8 cellular contexts compared by ENCODE assay signal in the genomic region with DNA sequence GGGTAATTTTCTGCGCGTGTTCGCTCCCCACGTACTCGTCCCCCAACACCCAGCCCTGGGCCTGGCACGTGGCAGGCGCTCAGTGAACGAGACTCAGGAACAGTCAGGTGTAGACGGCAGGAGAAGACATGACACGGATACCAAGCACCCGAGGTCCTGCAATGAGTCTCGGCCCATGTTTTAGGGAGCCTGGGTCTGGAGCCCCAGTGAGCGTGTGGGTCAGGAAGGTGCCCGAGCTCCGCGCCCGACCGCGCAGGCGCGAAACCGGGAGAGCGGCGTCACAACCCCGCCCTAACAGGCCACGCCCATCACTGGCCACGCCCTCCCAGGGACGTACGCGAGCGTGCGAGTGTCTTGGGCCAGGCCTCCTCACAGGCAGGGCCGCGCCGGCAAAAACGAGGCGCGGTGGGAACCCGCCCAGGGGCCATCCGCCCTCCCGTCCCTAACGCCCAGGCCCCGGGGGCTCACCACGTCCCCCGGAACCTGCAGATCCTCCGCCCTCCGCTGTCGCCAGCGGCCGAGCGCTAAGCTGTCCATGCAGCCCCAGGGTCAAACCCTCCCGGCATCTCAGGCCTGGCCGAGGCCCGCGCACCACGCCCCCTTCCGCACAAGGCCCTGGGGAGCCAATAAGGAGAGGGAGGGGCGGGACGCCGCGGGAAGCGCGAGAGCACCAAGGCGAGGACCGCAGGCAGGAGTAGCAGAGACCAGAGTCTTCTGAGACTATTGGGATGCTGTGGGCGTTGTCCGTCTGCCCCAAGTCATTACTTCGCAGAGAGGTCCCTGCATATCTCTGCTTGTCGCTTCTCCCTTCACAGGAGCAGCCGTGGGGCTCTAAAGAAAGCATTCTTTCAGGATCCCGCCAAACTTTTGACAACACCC. TPM values are rescaled to one million over a fixed set of nuclear protein-coding genes. Genes with fewer than 3 reads are reported as not detected.
DNase-seq lines count a peak whose midpoint lies in the region; ATAC-seq, FAIRE-seq and TF ChIP-seq lines count a peak whose summit lies in the region.

A gene (minus strand): TSS at position 595 of the 879 bp plus-strand sequence. CDS start 58 bp downstream, at position 537.

- TF ChIP-seq CTCF in GM12864 (IDR thresholded peaks at IDR 0.05; ENCODE audit: low read depth, low read length, missing control alignments), result no peak
- no peak for TF ChIP-seq CTCF in pancreas (IDR thresholded peaks at IDR 0.05)
- no peak for TF ChIP-seq CTCF in tibial artery (IDR thresholded peaks at IDR 0.05)

- peaks cover 0 to 6% (median 6%) of the 10 kb centered on the region in 3 donors for H3K4me1 ChIP-seq in pancreas
- H3K4me1 ChIP-seq in tibial artery, result peaks cover 0 to 30% (median 23%) of the 10 kb centered on the region in 4 donors

- ATAC-seq in HG02678 (IDR thresholded peaks at IDR 0.05; ENCODE audit: unreplicated experiment) (peak; percentile 81), Right ventricle myocardium inferior (peak; percentile 97), pancreas (peak; percentile 90 to 96 (median 93))

- 0% methylated on average over 54 to 71 of the region's 71 CpGs for WGBS in pancreas, 2 donors

- H3K9me3 ChIP-seq in pancreas (no peaks in the 10 kb centered on the region), tibial artery (no peaks in the 10 kb centered on the region)

- no peak for FAIRE-seq in pancreas (lab: Jason Lieb, UNC)

- H3K27me3 ChIP-seq in pancreas (no peaks in the 10 kb centered on the region), tibial artery (no peaks in the 10 kb centered on the region)

- H3K36me3 ChIP-seq in pancreas (peaks cover 0 to 3% (median 0%) of the 10 kb centered on the region in 3 donors), tibial artery (peaks cover 0 to 6% (median 6%) of the 10 kb centered on the region in 3 donors)

- peak within 1 kb of the TSS; percentile 82 for H3K4me3 ChIP-seq in GM12864 (ENCODE audit: low read depth, low read length)
- peak within 1 kb of the TSS; percentile 35 to 88 (median 65) for H3K4me3 ChIP-seq in pancreas
- peak within 1 kb of the TSS; percentile 67 to 74 for H3K4me3 ChIP-seq in tibial artery

- DNase-seq in GM12864 (ENCODE audit: low read depth) (peak; percentile 90), NCI-H1105 treated with DMSO at 0.1 percent for 48 hours (lab: John Stamatoyannopoulos, UW) (peak; percentile 84), SKM-1 treated with dmso at 0.1 percent for 144 hours (lab: John Stamatoyannopoulos, UW; ENCODE audit: unreplicated experiment) (peak; percentile 91), Right ventricle myocardium inferior (ENCODE audit: missing footprints) (peak; percentile 99), pancreas (peak; percentile 98 to 100 (median 99)), tibial artery (peak; percentile 98 to 99)
- DNase-seq in activated naive CD8-positive, alpha-beta T cell treated with anti-CD3 and anti-CD28 coated beads, Interleukin-2, amount 50 U/mL, for 16 hours (ENCODE audit: low read depth, low spot score), result peak; percentile 95

- peak within 1 kb of the TSS; percentile 82 to 90 (median 84) for H3K27ac ChIP-seq in pancreas
- peak within 1 kb of the TSS; percentile 84 to 90 for H3K27ac ChIP-seq in tibial artery

- intact Hi-C loops in Right ventricle myocardium inferior (cut with DNase I) (loop anchor here (1.0 kb wide), 1 partner anchor 26 kb away; a partner anchor contains a TSS), pancreas (cut with DNase I) (no loop called here), tibial artery (cut with DNase I; ENCODE audit: low total_unique reads) (loop anchor here (2.0 kb wide), 1 partner anchor 26 kb away; a partner anchor contains a TSS)

RNA-seq across cellular contexts. Expression of the gene that starts here (rescaled TPM):
- total RNA-seq in Right ventricle myocardium inferior (1.4 TPM), pancreas (1 to 10 TPM; 1.6 to 3.3 (median 2.1) TPM)
- polyA plus RNA-seq in pancreas, result 1 to 10 TPM; 7.0 to 7.1 TPM

Comparison
In these comparisons a context has a peak if more than half of its experiments do, and no peak if none do; other contexts are left out.
1. Peak in every context shown above with its lines: DNase-seq, ATAC-seq, H3K4me3 ChIP-seq and H3K27ac ChIP-seq.
2. intact Hi-C loops: an anchor here in Right ventricle myocardium inferior (1.0 kb wide) and tibial artery (2.0 kb wide); none called in pancreas.